Comparison of ENCODE assay signal across 19 cellular contexts in the genomic region with DNA sequence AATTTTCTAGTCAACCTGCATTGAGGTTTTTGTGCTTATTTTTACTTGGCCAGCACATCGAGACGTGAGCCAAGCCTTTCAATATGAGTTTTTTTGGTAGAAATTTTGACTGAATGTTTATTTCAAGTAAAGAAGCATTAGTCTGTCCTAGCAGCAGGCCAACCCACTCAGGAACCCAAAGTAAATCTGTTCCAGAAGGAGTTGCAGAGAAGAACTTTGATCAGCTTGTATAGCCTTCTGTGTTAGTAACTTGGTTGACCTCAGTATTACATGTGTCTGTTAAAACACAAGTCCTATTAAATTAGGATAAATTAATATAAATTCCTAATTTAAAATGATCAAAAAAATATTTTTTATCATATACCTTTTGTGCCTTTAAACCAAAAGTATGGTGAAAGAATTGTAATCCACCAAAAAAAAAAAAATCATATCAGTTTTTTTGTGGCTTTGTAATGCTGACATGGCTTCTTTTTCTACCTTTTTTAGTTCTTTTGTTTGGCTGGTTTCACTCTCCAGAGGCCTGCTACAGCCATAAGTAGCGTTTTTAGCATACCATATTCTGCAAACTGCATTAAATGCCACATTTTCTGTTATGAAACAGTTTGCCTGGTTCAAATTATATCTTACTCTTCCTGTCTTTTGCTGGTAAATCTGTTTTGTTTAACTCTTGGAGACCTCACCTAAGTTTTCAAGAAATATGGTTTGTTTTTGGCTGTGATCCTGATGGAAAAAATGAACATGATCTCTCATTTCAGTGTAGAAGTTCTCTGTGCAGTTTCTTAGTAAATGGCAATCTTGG. TPM values are rescaled to one million over a fixed set of nuclear protein-coding genes. Genes with fewer than 3 reads are reported as not detected.
DNase-seq lines count a peak whose midpoint lies in the region; ATAC-seq and TF ChIP-seq lines count a peak whose summit lies in the region.
"Had no signal": no experiment of that assay in that cellular context is flagged by ENCODE, and none has a peak within 500 bp of the region (broad histone marks: within the 10 kb centered on the region; RNA-seq: fewer than 3 reads in every experiment).

No MANE protein-coding gene starts in this region.

- ATAC-seq in HG02763 (IDR thresholded peaks at IDR 0.05; ENCODE audit: unreplicated experiment) = no peak
- ATAC-seq: natural killer cell had no signal

- H3K4me3 ChIP-seq in SK-N-SH (ENCODE audit: low read depth in 2 of 2, low read length in 1 of 2) (no peak overlapping the region), choroid plexus epithelial cell (ENCODE audit: low read depth, low read length) (no peak overlapping the region), rectal smooth muscle tissue (ENCODE audit: low read length) (no peak overlapping the region), esophagus squamous epithelium (no peak overlapping the region)
- H3K4me3 ChIP-seq: adrenal gland, thoracic aorta had no signal

- no peaks in the 10 kb centered on the region for H3K27me3 ChIP-seq in SK-N-SH (ENCODE audit: insufficient read depth)
- H3K27me3 ChIP-seq in rectal smooth muscle tissue (ENCODE audit: control insufficient read depth, insufficient read depth, low read length) = no peaks in the 10 kb centered on the region
- H3K27me3 ChIP-seq in esophagus squamous epithelium = no peaks in the 10 kb centered on the region
- H3K27me3 ChIP-seq: adrenal gland had no signal

- peaks cover 6% of the 10 kb centered on the region for H3F3A ChIP-seq in SK-N-SH (replicated peaks; ENCODE audit: insufficient read depth)

- peak; percentile 15 to 41; a peak in 2 of 4 replicates for TF ChIP-seq EP300 in SK-N-SH (IDR thresholded peaks at IDR 0.05; ENCODE audit: borderline replicate concordance in 1 of 2, low read depth in 1 of 2, low read length in 1 of 2)

- peaks cover 23% of the 10 kb centered on the region for H3K4me1 Mint-ChIP-seq in activated CD4-positive, alpha-beta memory T cell treated with anti-CD3 and anti-CD28 coated beads for 36 hours (ENCODE audit: low read depth)
- peaks cover 3% of the 10 kb centered on the region for H3K4me1 Mint-ChIP-seq in activated CD4-positive, alpha-beta memory T cell treated with anti-CD3 and anti-CD28 coated beads, Interleukin-2, amount 10 ng/mL, durations not matched to agents 7 days and 5 days

- peak overlapping the region; percentile 16 to 91; a peak in 3 of 4 replicates for H3K27ac ChIP-seq in SK-N-SH (ENCODE audit: low read depth in 2 of 2, low read length in 1 of 2)
- H3K27ac ChIP-seq in rectal smooth muscle tissue (ENCODE audit: low read depth, low read length) = peak overlapping the region; percentile 37
- H3K27ac ChIP-seq in esophagus squamous epithelium = no peak overlapping the region

- POLR2A ChIA-PET in activated CD4-positive, alpha-beta memory T cell treated with anti-CD3 and anti-CD28 coated beads for 36 hours (lab: Charles Lee) = no interaction called here
- POLR2A ChIA-PET in activated CD4-positive, alpha-beta memory T cell treated with anti-CD3 and anti-CD28 coated beads, Interleukin-2, amount 10 ng/mL, durations not matched to agents 7 days and 5 days (lab: Charles Lee) = no interaction called here
- POLR2A ChIA-PET in SK-N-SH (lab: Yijun Ruan, JAX) = no interaction called here

- no peak overlapping the region for H3K4me2 ChIP-seq in SK-N-SH

- no peak for DNase-seq in activated CD4-positive, alpha-beta memory T cell treated with anti-CD3 and anti-CD28 coated beads for 36 hours
- no peak for DNase-seq in activated CD4-positive, alpha-beta memory T cell treated with anti-CD3 and anti-CD28 coated beads, Interleukin-2, amount 10 ng/mL, durations not matched to agents 7 days and 5 days
- DNase-seq in SK-N-SH (no peak), choroid plexus epithelial cell (ENCODE audit: low read depth) (peak; percentile 35), esophagus squamous epithelium (lab: John Stamatoyannopoulos, UW) (no peak)
- no peak for DNase-seq in stimulated activated CD4-positive, alpha-beta T cell treated with anti-CD3 and anti-CD28 coated beads, Interleukin-2, amount 100 ng/mL, for 24 hours
- DNase-seq: activated CD4-positive, alpha-beta T cell treated with anti-CD3 and anti-CD28 coated beads, Interleukin-2, amount 50 U/mL, for 1 hour; adrenal gland; central memory CD4-positive, alpha-beta T cell; DMS53; effector CD8-positive, alpha-beta T cell; natural killer cell; NCI-H146; posterior cingulate gyrus; small intestine; stimulated activated CD8-positive, alpha-beta memory T cell treated with anti-CD3 and anti-CD28 coated beads, Interleukin-4, amount 100 ng/mL, for 48 hours had no signal

- TF ChIP-seq CTCF in SK-N-SH (IDR thresholded peaks at IDR 0.05) (no peak), choroid plexus epithelial cell (conservative IDR thresholded peaks at IDR 0.05; ENCODE audit: low read depth, low read length) (no peak), esophagus squamous epithelium (IDR thresholded peaks at IDR 0.05) (no peak)

- peak overlapping the region; percentile 1; the same call in 1 of the 2 replicates for H2AFZ ChIP-seq in SK-N-SH (ENCODE audit: low read depth)

- TF ChIP-seq RAD21 in SK-N-SH (IDR thresholded peaks at IDR 0.05; ENCODE audit: low read length) = no peak

- no peaks in the 10 kb centered on the region for H4K20me1 ChIP-seq in SK-N-SH (ENCODE audit: insufficient read depth)

- intact Hi-C loops in activated CD4-positive, alpha-beta memory T cell treated with anti-CD3 and anti-CD28 coated beads for 36 hours (cut with micrococcal nuclease) = no loop called here
- intact Hi-C loops in esophagus squamous epithelium (cut with DNase I) = no loop called here

- H3K4me3 Mint-ChIP-seq in activated CD4-positive, alpha-beta memory T cell treated with anti-CD3 and anti-CD28 coated beads for 36 hours = no peak overlapping the region
- no peak overlapping the region for H3K4me3 Mint-ChIP-seq in activated CD4-positive, alpha-beta memory T cell treated with anti-CD3 and anti-CD28 coated beads, Interleukin-2, amount 10 ng/mL, durations not matched to agents 7 days and 5 days
- H3K4me3 Mint-ChIP-seq: natural killer cell had no signal

- peaks cover 16% of the 10 kb centered on the region for H3K9me3 Mint-ChIP-seq in activated CD4-positive, alpha-beta memory T cell treated with anti-CD3 and anti-CD28 coated beads for 36 hours
- peaks cover 5% of the 10 kb centered on the region for H3K9me3 Mint-ChIP-seq in activated CD4-positive, alpha-beta memory T cell treated with anti-CD3 and anti-CD28 coated beads, Interleukin-2, amount 10 ng/mL, durations not matched to agents 7 days and 5 days

- H3K9me2 ChIP-seq in SK-N-SH = no peaks in the 10 kb centered on the region

- H3K36me3 ChIP-seq in SK-N-SH (replicated peaks in 1 of 2; ENCODE audit: control insufficient read depth in 1 of 2, insufficient read depth in 2 of 2, low read length in 1 of 2) = peaks cover 21 to 37% of the 10 kb centered on the region in 2 experiments
- peaks cover 4% of the 10 kb centered on the region for H3K36me3 ChIP-seq in rectal smooth muscle tissue (ENCODE audit: control insufficient read depth, insufficient read depth, low read length)
- peaks cover 0 to 76% (median 0%) of the 10 kb centered on the region in 3 donors for H3K36me3 ChIP-seq in esophagus squamous epithelium
- H3K36me3 ChIP-seq: adrenal gland had no signal

- H3K4me1 ChIP-seq in SK-N-SH (ENCODE audit: control insufficient read depth in 1 of 2, insufficient read depth in 2 of 2, low read depth in 1 of 2, low read length in 1 of 2) (peaks cover 0 to 6% of the 10 kb centered on the region in 2 experiments; a peak in 2 of 4 replicates), rectal smooth muscle tissue (ENCODE audit: control insufficient read depth, insufficient read depth, low read length) (peaks cover 26% of the 10 kb centered on the region), esophagus squamous epithelium (no peaks in the 10 kb centered on the region)

- no peak for TF ChIP-seq POLR2A in esophagus squamous epithelium (IDR thresholded peaks at IDR 0.05)

- peaks cover 47% of the 10 kb centered on the region for H3K36me3 Mint-ChIP-seq in activated CD4-positive, alpha-beta memory T cell treated with anti-CD3 and anti-CD28 coated beads for 36 hours
- H3K36me3 Mint-ChIP-seq in activated CD4-positive, alpha-beta memory T cell treated with anti-CD3 and anti-CD28 coated beads, Interleukin-2, amount 10 ng/mL, durations not matched to agents 7 days and 5 days (ENCODE audit: low read depth) = peaks cover 54% of the 10 kb centered on the region

- CTCF ChIA-PET in activated CD4-positive, alpha-beta memory T cell treated with anti-CD3 and anti-CD28 coated beads for 36 hours (lab: Charles Lee) = interaction anchor here (1.2 to 1.6 kb wide), 2 partner anchors 13 to 232 kb away, joined by 3 to 5 read pairs; no protein-coding TSS in a partner anchor
- CTCF ChIA-PET in activated CD4-positive, alpha-beta memory T cell treated with anti-CD3 and anti-CD28 coated beads, Interleukin-2, amount 10 ng/mL, durations not matched to agents 7 days and 5 days (lab: Charles Lee) = no interaction called here
- CTCF ChIA-PET in SK-N-SH (lab: Yijun Ruan, JAX) = no interaction called here

- peaks cover 3% of the 10 kb centered on the region; the same call in 1 of the 2 replicates for H3K79me2 ChIP-seq in SK-N-SH (ENCODE audit: insufficient read depth)

- peak overlapping the region; percentile 33 for H3K27ac Mint-ChIP-seq in activated CD4-positive, alpha-beta memory T cell treated with anti-CD3 and anti-CD28 coated beads for 36 hours
- H3K27ac Mint-ChIP-seq in activated CD4-positive, alpha-beta memory T cell treated with anti-CD3 and anti-CD28 coated beads, Interleukin-2, amount 10 ng/mL, durations not matched to agents 7 days and 5 days = no peak overlapping the region
- H3K27ac Mint-ChIP-seq: natural killer cell had no signal

- 74% methylated on average over 3 of the region's 3 CpGs for WGBS in SK-N-SH (ENCODE audit: low lambda C conversion rate)
- 83 to 84% methylated on average over 3 of the region's 3 CpGs for WGBS in esophagus squamous epithelium, 2 donors

- no peak overlapping the region for H3K9ac ChIP-seq in SK-N-SH
- no peak overlapping the region for H3K9ac ChIP-seq in rectal smooth muscle tissue (ENCODE audit: low read length)

- H3K27me3 Mint-ChIP-seq in activated CD4-positive, alpha-beta memory T cell treated with anti-CD3 and anti-CD28 coated beads for 36 hours = no peaks in the 10 kb centered on the region
- no peaks in the 10 kb centered on the region for H3K27me3 Mint-ChIP-seq in activated CD4-positive, alpha-beta memory T cell treated with anti-CD3 and anti-CD28 coated beads, Interleukin-2, amount 10 ng/mL, durations not matched to agents 7 days and 5 days

- H3K9me3 ChIP-seq in SK-N-SH = no peaks in the 10 kb centered on the region
- H3K9me3 ChIP-seq in esophagus squamous epithelium = peaks cover 0 to 8% (median 4%) of the 10 kb centered on the region in 3 donors
- H3K9me3 ChIP-seq: adrenal gland, thoracic aorta had no signal

RNA-seq across cellular contexts. Expression of a gene that starts 39.5 kb away (rescaled TPM):
- 10 to 100 TPM; 20.8 to 23.0 TPM for total RNA-seq in activated CD4-positive, alpha-beta memory T cell treated with anti-CD3 and anti-CD28 coated beads for 36 hours
- 10 to 100 TPM; 19.3 TPM for total RNA-seq in activated CD4-positive, alpha-beta memory T cell treated with anti-CD3 and anti-CD28 coated beads, Interleukin-2, amount 10 ng/mL, durations not matched to agents 7 days and 5 days
- 8.8 and 11.7 TPM in 2 replicates for polyA plus RNA-seq in SK-N-SH (2012; rRNA removed)
- polyA plus RNA-seq in SK-N-SH (2012; cell fraction: cytosol; rRNA removed) = 12.9 and 13.2 TPM in 2 replicates
- polyA plus RNA-seq in SK-N-SH (2012; cell fraction: nucleus; rRNA removed) = 4.2 and 9.6 TPM in 2 replicates
- 10 to 100 TPM; 13.4 to 24.8 (median 17.6) TPM for total RNA-seq in esophagus squamous epithelium

RNA-seq across cellular contexts. Expression of a gene that starts 56.0 kb away (rescaled TPM):
- total RNA-seq in activated CD4-positive, alpha-beta memory T cell treated with anti-CD3 and anti-CD28 coated beads for 36 hours = 10 to 100 TPM; 25.9 to 28.5 TPM
- 10 to 100 TPM; 23.4 to 23.5 TPM for total RNA-seq in activated CD4-positive, alpha-beta memory T cell treated with anti-CD3 and anti-CD28 coated beads, Interleukin-2, amount 10 ng/mL, durations not matched to agents 7 days and 5 days
- 41.7 and 46.4 TPM in 2 replicates for polyA plus RNA-seq in SK-N-SH (2012; rRNA removed)
- polyA plus RNA-seq in SK-N-SH (2012; cell fraction: cytosol; rRNA removed) = 43.4 and 52.8 TPM in 2 replicates
- 35.8 and 43.2 TPM in 2 replicates for polyA plus RNA-seq in SK-N-SH (2012; cell fraction: nucleus; rRNA removed)
- total RNA-seq in esophagus squamous epithelium = 10 to 100 TPM in 3 of 4 donors, 1 to 10 TPM in 1; 6.0 to 24.0 (median 15.1) TPM

Comparison
In these comparisons a context has a peak if more than half of its experiments do, and no peak if none do; other contexts are left out.
1. H3K27ac ChIP-seq: peak in SK-N-SH (2 of 2) and rectal smooth muscle tissue (single experiment); none in esophagus squamous epithelium (0 of 4).